Comparison of ENCODE assay signal across 17 cellular contexts in genomic region chr10:88379575-88379974, GRCh38.
DNase-seq lines count a peak whose midpoint lies in the region; ATAC-seq, FAIRE-seq and TF ChIP-seq lines count a peak whose summit lies in the region.
"Had no signal": no experiment of that assay in that cellular context is flagged by ENCODE, and none has a peak within 500 bp of the region (broad histone marks: within the 10 kb centered on the region; RNA-seq: fewer than 3 reads in every experiment).

No MANE protein-coding gene starts in this region.

- no peak overlapping the region for H3K9ac ChIP-seq in mesendoderm (ENCODE audit: low read length)

- H3K4me1 Mint-ChIP-seq in CD8-positive, alpha-beta memory T cell = peaks cover 6 to 18% (median 12%) of the 10 kb centered on the region in 3 donors
- H3K4me1 Mint-ChIP-seq: neural crest cell had no signal

- TF ChIP-seq CTCF in Peyer's patch (IDR thresholded peaks at IDR 0.05) (no peak), epithelial cell of esophagus (IDR thresholded peaks at IDR 0.05; ENCODE audit: insufficient read depth, low read depth, low read length, missing control alignments) (no peak)

- no peaks in the 10 kb centered on the region for H3K79me2 ChIP-seq in mesendoderm (ENCODE audit: control insufficient read depth, insufficient read depth, low read length)

- H3K18ac ChIP-seq in mesendoderm (ENCODE audit: low read length) = no peak overlapping the region

- no peaks in the 10 kb centered on the region for H3K9me3 ChIP-seq in Peyer's patch
- H3K9me3 ChIP-seq in CD8-positive, alpha-beta memory T cell (ENCODE audit: low read length) = no peaks in the 10 kb centered on the region
- H3K9me3 ChIP-seq: gastroesophageal sphincter, tibial artery had no signal

- H3K4me3 ChIP-seq in Peyer's patch (no peak overlapping the region), epithelial cell of esophagus (ENCODE audit: low read length) (no peak overlapping the region), mesendoderm (ENCODE audit: low read length) (no peak overlapping the region)
- H3K4me3 ChIP-seq in CD8-positive, alpha-beta memory T cell (ENCODE audit: low read length) = no peak overlapping the region
- H3K4me3 ChIP-seq: gastroesophageal sphincter, SK-N-MC, skin epidermis, tibial artery had no signal

- no peak overlapping the region for H3K23ac ChIP-seq in mesendoderm (ENCODE audit: low read length)

- H3K4me1 ChIP-seq in Peyer's patch = peaks cover 0 to 5% (median 0%) of the 10 kb centered on the region in 4 donors
- H3K4me1 ChIP-seq in mesendoderm (ENCODE audit: control insufficient read depth, low read depth, low read length) = no peaks in the 10 kb centered on the region
- peaks cover 15% of the 10 kb centered on the region for H3K4me1 ChIP-seq in CD8-positive, alpha-beta memory T cell (ENCODE audit: insufficient read depth, low read length)
- H3K4me1 ChIP-seq: gastroesophageal sphincter, tibial artery had no signal

- no peaks in the 10 kb centered on the region for H3K9me3 Mint-ChIP-seq in activated naive CD4-positive, alpha-beta T cell treated with anti-CD3 and anti-CD28 coated beads, Interleukin-2, amount 50 U/mL, for 72 hours
- no peaks in the 10 kb centered on the region for H3K9me3 Mint-ChIP-seq in CD8-positive, alpha-beta memory T cell

- peak overlapping the region in 2 of 4 donors; percentile 5 to 71 for H3K27ac ChIP-seq in Peyer's patch
- H3K27ac ChIP-seq in mesendoderm (ENCODE audit: low read depth, low read length) = no peak overlapping the region
- H3K27ac ChIP-seq in CD8-positive, alpha-beta memory T cell (ENCODE audit: low read depth, low read length) = no peak overlapping the region
- H3K27ac ChIP-seq: gastroesophageal sphincter, SK-N-MC, skin epidermis, tibial artery had no signal

- no peak overlapping the region for H2BK5ac ChIP-seq in mesendoderm (ENCODE audit: low read length)

- no peak overlapping the region for H3K4me2 ChIP-seq in mesendoderm (ENCODE audit: low read length)

- no peak overlapping the region for H3K27ac Mint-ChIP-seq in activated naive CD4-positive, alpha-beta T cell treated with anti-CD3 and anti-CD28 coated beads, Interleukin-2, amount 50 U/mL, for 72 hours
- no peak overlapping the region for H3K27ac Mint-ChIP-seq in CD8-positive, alpha-beta memory T cell

- H3K4ac ChIP-seq in mesendoderm (ENCODE audit: low read depth, low read length) = no peak overlapping the region

- H3K36me3 ChIP-seq in Peyer's patch (no peaks in the 10 kb centered on the region), mesendoderm (ENCODE audit: control insufficient read depth, insufficient read depth, low read length) (no peaks in the 10 kb centered on the region)
- H3K36me3 ChIP-seq in CD8-positive, alpha-beta memory T cell (ENCODE audit: insufficient read depth, low read length) = no peaks in the 10 kb centered on the region
- H3K36me3 ChIP-seq: gastroesophageal sphincter, tibial artery had no signal

- no peak overlapping the region for H4K8ac ChIP-seq in mesendoderm (ENCODE audit: low read depth, low read length)

- no peaks in the 10 kb centered on the region for H3K27me3 Mint-ChIP-seq in CD8-positive, alpha-beta memory T cell

- H3K4me3 Mint-ChIP-seq in CD8-positive, alpha-beta memory T cell = no peak overlapping the region
- H3K4me3 Mint-ChIP-seq: neural crest cell had no signal

- CTCF ChIA-PET in CD8-positive, alpha-beta memory T cell (lab: Charles Lee) = no interaction called here

- no peaks in the 10 kb centered on the region for H3K36me3 Mint-ChIP-seq in activated naive CD4-positive, alpha-beta T cell treated with anti-CD3 and anti-CD28 coated beads, Interleukin-2, amount 50 U/mL, for 72 hours
- H3K36me3 Mint-ChIP-seq in CD8-positive, alpha-beta memory T cell = no peaks in the 10 kb centered on the region

- ATAC-seq in activated naive CD4-positive, alpha-beta T cell treated with anti-CD3 and anti-CD28 coated beads, Interleukin-2, amount 50 U/mL, for 72 hours = no peak
- ATAC-seq: gastroesophageal sphincter had no signal

- no peak overlapping the region for H2AK5ac ChIP-seq in mesendoderm (ENCODE audit: low read length)

- no peak overlapping the region for H2BK120ac ChIP-seq in mesendoderm (ENCODE audit: low read depth, low read length)

- FAIRE-seq in GM19239 (lab: Jason Lieb, UNC) = peak; percentile 76
- FAIRE-seq: colon had no signal

- WGBS in mesendoderm (ENCODE audit: extremely low coverage, insufficient coverage, low lambda C conversion rate) = no CpG with 5 or more reads among the region's 2 CpGs

- TF ChIP-seq POLR2A in Peyer's patch (IDR thresholded peaks at IDR 0.05) = no peak

- POLR2A ChIA-PET in CD8-positive, alpha-beta memory T cell (lab: Charles Lee) = interaction anchor here (0.6 kb wide), 1 partner anchor 13 kb away, joined by 4 read pairs; no protein-coding TSS in a partner anchor

- no peak overlapping the region for H4K5ac ChIP-seq in mesendoderm (ENCODE audit: low read length)

- H3K56ac ChIP-seq in mesendoderm (ENCODE audit: low read length) = no peak overlapping the region

- no peaks in the 10 kb centered on the region for H3K79me1 ChIP-seq in mesendoderm (ENCODE audit: low read length)

- no peak overlapping the region for H2BK15ac ChIP-seq in mesendoderm (replicated peaks; ENCODE audit: low read depth)

- no peaks in the 10 kb centered on the region for H3K27me3 ChIP-seq in Peyer's patch
- no peaks in the 10 kb centered on the region for H3K27me3 ChIP-seq in mesendoderm (ENCODE audit: insufficient read depth, low read length, poor library complexity)
- no peaks in the 10 kb centered on the region for H3K27me3 ChIP-seq in CD8-positive, alpha-beta memory T cell (ENCODE audit: insufficient read depth, low read length, poor library complexity, severe bottlenecking)
- H3K27me3 ChIP-seq: gastroesophageal sphincter, tibial artery had no signal

- DNase-seq in GM19239 (ENCODE audit: insufficient read length, low spot score) (no peak), Peyer's patch (peak in 2 of 3 donors; percentile 53 to 65), epithelial cell of esophagus (ENCODE audit: low read depth) (peak; percentile 79), renal cortical epithelial cell (ENCODE audit: low read depth) (peak; percentile 62), mesendoderm (no peak), NCI-H2171 (lab: John Stamatoyannopoulos, UW) (no peak)
- no peak for DNase-seq in activated naive CD4-positive, alpha-beta T cell treated with anti-CD3 and anti-CD28 coated beads, Interleukin-2, amount 50 U/mL, for 72 hours (ENCODE audit: low spot score in 2 of 2)
- DNase-seq in CD8-positive, alpha-beta memory T cell = no peak
- DNase-seq: activated CD4-positive, CD25-positive, alpha-beta regulatory T cell treated with anti-CD3 and anti-CD28 coated beads, Interleukin-2, amount 50 U/mL, for 72 hours; left cardiac atrium; NCI-H774; tibial artery had no signal

Comparison
In these comparisons a context has a peak if more than half of its experiments do, and no peak if none do; other contexts are left out.
1. DNase-seq: peak in Peyer's patch (2 of 3), epithelial cell of esophagus (single experiment) and renal cortical epithelial cell (single experiment); none in GM19239 (single experiment), mesendoderm (single experiment), activated naive CD4-positive, alpha-beta T cell treated with anti-CD3 and anti-CD28 coated beads, Interleukin-2, amount 50 U/mL, for 72 hours (0 of 2), NCI-H2171 (single experiment) and CD8-positive, alpha-beta memory T cell (0 of 5).